Comparison of ENCODE assay signal across 10 cellular contexts in genomic region chr7:130292682-130293257, GRCh38. TPM values are rescaled to one million over a fixed set of nuclear protein-coding genes. Genes with fewer than 3 reads are reported as not detected.
DNase-seq lines count a peak whose midpoint lies in the region; TF ChIP-seq lines count a peak whose summit lies in the region.
"Had no signal": no experiment of that assay in that cellular context is flagged by ENCODE, and none has a peak within 500 bp of the region (broad histone marks: within the 10 kb centered on the region; RNA-seq: fewer than 3 reads in every experiment).

A gene with protein sequence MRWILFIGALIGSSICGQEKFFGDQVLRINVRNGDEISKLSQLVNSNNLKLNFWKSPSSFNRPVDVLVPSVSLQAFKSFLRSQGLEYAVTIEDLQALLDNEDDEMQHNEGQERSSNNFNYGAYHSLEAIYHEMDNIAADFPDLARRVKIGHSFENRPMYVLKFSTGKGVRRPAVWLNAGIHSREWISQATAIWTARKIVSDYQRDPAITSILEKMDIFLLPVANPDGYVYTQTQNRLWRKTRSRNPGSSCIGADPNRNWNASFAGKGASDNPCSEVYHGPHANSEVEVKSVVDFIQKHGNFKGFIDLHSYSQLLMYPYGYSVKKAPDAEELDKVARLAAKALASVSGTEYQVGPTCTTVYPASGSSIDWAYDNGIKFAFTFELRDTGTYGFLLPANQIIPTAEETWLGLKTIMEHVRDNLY (plus strand): TSS chr7:130293161. CDS start chr7:130293181, 20 bp downstream.

- H3F3A ChIP-seq in neural cell (ENCODE audit: insufficient read depth, low read length, poor library complexity, severe bottlenecking), result no peaks in the 10 kb centered on the region

- BruUV-seq in mammary epithelial cell (replicated peaks; lab: Mats Ljungman, UMichigan), result no TSS peak

- H3K27ac ChIP-seq in mammary epithelial cell (ENCODE audit: insufficient read depth, low read depth, low read length), result peak within 1 kb of the TSS; percentile 71
- peak within 1 kb of the TSS; percentile 57 for H3K27ac ChIP-seq in neural cell (ENCODE audit: low read length)

- H3K27me3 ChIP-seq in mammary epithelial cell (ENCODE audit: insufficient read depth, low read length) (no peaks in the 10 kb centered on the region), neural cell (ENCODE audit: insufficient read depth, low read depth, low read length) (no peaks in the 10 kb centered on the region)

- peak within 1 kb of the TSS in 1 of 3 experiments; percentile 30 for H3K4me3 ChIP-seq in mammary epithelial cell (replicated peaks in 1 of 3; ENCODE audit: insufficient read depth in 1 of 3, low read depth in 2 of 3, low read length in 3 of 3)
- no peak within 1 kb of the TSS for H3K4me3 ChIP-seq in neural cell (ENCODE audit: low read length)
- H3K4me3 ChIP-seq: HAP-1 had no signal

- DNase-seq in COLO829 (ENCODE audit: low spot score), result peak; percentile 71
- DNase-seq in LoVo (ENCODE audit: low spot score), result peak; percentile 73
- peak; percentile 98 for DNase-seq in mammary epithelial cell
- no peak for DNase-seq in SHP77 (lab: John Stamatoyannopoulos, UW)
- no peak for DNase-seq in foreskin melanocyte
- no peak for DNase-seq in NOMO-1 treated with dmso at 0.1 percent for 144 hours (lab: John Stamatoyannopoulos, UW; ENCODE audit: unreplicated experiment)
- DNase-seq in HEK293T (ENCODE audit: extremely low spot score), result no peak
- DNase-seq: activated naive CD8-positive, alpha-beta T cell treated with anti-CD3 and anti-CD28 coated beads, Interleukin-2, amount 50 U/mL, for 24 hours had no signal

- peaks cover 43% of the 10 kb centered on the region for H3K4me1 ChIP-seq in mammary epithelial cell (ENCODE audit: insufficient read depth, low read length)
- H3K4me1 ChIP-seq: HAP-1 had no signal

- H3K9me3 ChIP-seq in mammary epithelial cell (replicated peaks; ENCODE audit: insufficient read depth, low read length) (peaks cover 18% of the 10 kb centered on the region), neural cell (ENCODE audit: low read length) (no peaks in the 10 kb centered on the region)
- H3K9me3 ChIP-seq: HAP-1 had no signal

- H4K20me1 ChIP-seq in mammary epithelial cell (ENCODE audit: insufficient read depth, low read length) (no peaks in the 10 kb centered on the region), neural cell (ENCODE audit: insufficient read depth) (no peaks in the 10 kb centered on the region)

- peaks cover 10% of the 10 kb centered on the region for H3K79me2 ChIP-seq in mammary epithelial cell (ENCODE audit: insufficient read depth, low read length)
- no peaks in the 10 kb centered on the region for H3K79me2 ChIP-seq in neural cell (replicated peaks; ENCODE audit: insufficient read depth, low read length)

- intact Hi-C loops in mammary epithelial cell (cut with micrococcal nuclease), result loop anchor here (1.0 to 5.0 kb wide), 6 partner anchors 16 to 220 kb away; partner anchors contain the start of genes KLHDC10 and TMEM209

- no peak for TF ChIP-seq EP300 in neural cell (conservative IDR thresholded peaks at IDR 0.05; ENCODE audit: poor library complexity, severe bottlenecking)

- POLR2A ChIA-PET in HEK293T (lab: Yijun Ruan, JAX), result interaction anchor here (1.1 to 1.2 kb wide), 2 partner anchors 87 to 148 kb away, joined by 3 read pairs; partner anchors contain the start of genes CEP41 and TMEM209

- in situ Hi-C loops in mammary epithelial cell (cut with MboI; ENCODE audit: low sequenced_read_pairs in 2 of 2), result no loop called here

- no peaks in the 10 kb centered on the region for H3K36me3 ChIP-seq in mammary epithelial cell (ENCODE audit: insufficient read depth, low read length)
- H3K36me3 ChIP-seq in neural cell (ENCODE audit: insufficient read depth, low read length), result no peaks in the 10 kb centered on the region
- H3K36me3 ChIP-seq: HAP-1 had no signal

- TF ChIP-seq CTCF in mammary epithelial cell (conservative IDR thresholded peaks at IDR 0.05 in 1 of 2, IDR thresholded peaks at IDR 0.05 in 1 of 2; ENCODE audit: extremely low read depth in 1 of 2, insufficient read depth in 1 of 2, low read depth in 1 of 2, low read length in 2 of 2), result no peak
- no peak for TF ChIP-seq CTCF in neural cell (IDR thresholded peaks at IDR 0.05; ENCODE audit: poor library complexity, severe bottlenecking)

- H3K9ac ChIP-seq in mammary epithelial cell (ENCODE audit: insufficient read depth, low read length) (no peak within 1 kb of the TSS), neural cell (ENCODE audit: low read length) (no peak within 1 kb of the TSS)

- CTCF ChIA-PET in mammary epithelial cell (lab: Charles Lee; ENCODE audit: low non-redundant PET), result interaction anchor here (0.7 kb wide), 1 partner anchor 465 kb away, joined by 3 read pairs; no protein-coding TSS in a partner anchor
- CTCF ChIA-PET in HEK293T (lab: Yijun Ruan, JAX), result no interaction called here

- no peaks in the 10 kb centered on the region for H3K9me2 ChIP-seq in neural cell (ENCODE audit: insufficient read depth, low read length)

- H3K4me2 ChIP-seq in mammary epithelial cell (ENCODE audit: insufficient read depth, low read depth, low read length) (peak within 1 kb of the TSS; percentile 25), neural cell (ENCODE audit: low read length) (no peak within 1 kb of the TSS)

- dilution Hi-C loops in mammary epithelial cell (cut with HindIII; ENCODE audit: low sequenced_read_pairs), result no loop called here

- no CpG with 5 or more reads among the region's 1 CpG for WGBS in mammary epithelial cell (ENCODE audit: low coverage, missing lambda C conversion rate)

- no peak for TF ChIP-seq RAD21 in neural cell (conservative IDR thresholded peaks at IDR 0.05)

- H2AFZ ChIP-seq in mammary epithelial cell (ENCODE audit: low read depth, low read length) (no peak within 1 kb of the TSS), neural cell (ENCODE audit: low read depth, low read length) (no peak within 1 kb of the TSS)

TF ChIP-seq in neural cell, 6 proteins besides CTCF, POLR2A, EP300 and RAD21 (continues in another document):
- no peak for TF ChIP-seq POLR2AphosphoS5 (IDR thresholded peaks at IDR 0.05)
- no peak for TF ChIP-seq TAF1 (IDR thresholded peaks at IDR 0.05; ENCODE audit: low read depth)
- TF ChIP-seq, protein P1, sequence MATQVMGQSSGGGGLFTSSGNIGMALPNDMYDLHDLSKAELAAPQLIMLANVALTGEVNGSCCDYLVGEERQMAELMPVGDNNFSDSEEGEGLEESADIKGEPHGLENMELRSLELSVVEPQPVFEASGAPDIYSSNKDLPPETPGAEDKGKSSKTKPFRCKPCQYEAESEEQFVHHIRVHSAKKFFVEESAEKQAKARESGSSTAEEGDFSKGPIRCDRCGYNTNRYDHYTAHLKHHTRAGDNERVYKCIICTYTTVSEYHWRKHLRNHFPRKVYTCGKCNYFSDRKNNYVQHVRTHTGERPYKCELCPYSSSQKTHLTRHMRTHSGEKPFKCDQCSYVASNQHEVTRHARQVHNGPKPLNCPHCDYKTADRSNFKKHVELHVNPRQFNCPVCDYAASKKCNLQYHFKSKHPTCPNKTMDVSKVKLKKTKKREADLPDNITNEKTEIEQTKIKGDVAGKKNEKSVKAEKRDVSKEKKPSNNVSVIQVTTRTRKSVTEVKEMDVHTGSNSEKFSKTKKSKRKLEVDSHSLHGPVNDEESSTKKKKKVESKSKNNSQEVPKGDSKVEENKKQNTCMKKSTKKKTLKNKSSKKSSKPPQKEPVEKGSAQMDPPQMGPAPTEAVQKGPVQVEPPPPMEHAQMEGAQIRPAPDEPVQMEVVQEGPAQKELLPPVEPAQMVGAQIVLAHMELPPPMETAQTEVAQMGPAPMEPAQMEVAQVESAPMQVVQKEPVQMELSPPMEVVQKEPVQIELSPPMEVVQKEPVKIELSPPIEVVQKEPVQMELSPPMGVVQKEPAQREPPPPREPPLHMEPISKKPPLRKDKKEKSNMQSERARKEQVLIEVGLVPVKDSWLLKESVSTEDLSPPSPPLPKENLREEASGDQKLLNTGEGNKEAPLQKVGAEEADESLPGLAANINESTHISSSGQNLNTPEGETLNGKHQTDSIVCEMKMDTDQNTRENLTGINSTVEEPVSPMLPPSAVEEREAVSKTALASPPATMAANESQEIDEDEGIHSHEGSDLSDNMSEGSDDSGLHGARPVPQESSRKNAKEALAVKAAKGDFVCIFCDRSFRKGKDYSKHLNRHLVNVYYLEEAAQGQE (IDR thresholded peaks at IDR 0.05; ENCODE audit: borderline replicate concordance), result no peak
- no peak for TF ChIP-seq EZH2 (IDR thresholded peaks at IDR 0.05; ENCODE audit: borderline replicate concordance, insufficient read depth, low read length, poor library complexity, severe bottlenecking)

TF ChIP-seq in HEK293T, 16 proteins besides CTCF, POLR2A, EP300 and RAD21:
- TF ChIP-seq SP1 (IDR thresholded peaks at IDR 0.05), result no peak
- no peak for TF ChIP-seq L3MBTL2 (conservative IDR thresholded peaks at IDR 0.05)
- TF ChIP-seq SUZ12 (IDR thresholded peaks at IDR 0.05), result no peak
- no peak for TF ChIP-seq FOXA1 (IDR thresholded peaks at IDR 0.05)
- no peak for TF ChIP-seq NFRKB (IDR thresholded peaks at IDR 0.05)
- no peak for TF ChIP-seq PKNOX1 (IDR thresholded peaks at IDR 0.05)
- no peak for TF ChIP-seq LEF1 (IDR thresholded peaks at IDR 0.05; ENCODE audit: borderline replicate concordance)
- TF ChIP-seq BHLHE40 (IDR thresholded peaks at IDR 0.05; ENCODE audit: borderline replicate concordance), result no peak
- TF ChIP-seq TARDBP (IDR thresholded peaks at IDR 0.05), result no peak
- no peak for TF ChIP-seq CTBP1 (IDR thresholded peaks at IDR 0.05; ENCODE audit: borderline replicate concordance)
- TF ChIP-seq ARNT (IDR thresholded peaks at IDR 0.05), result no peak
- no peak for TF ChIP-seq HDGF (IDR thresholded peaks at IDR 0.05; ENCODE audit: borderline replicate concordance)

RNA-seq across cellular contexts. Expression of the gene that starts here (rescaled TPM):
- 100 to 1,000 TPM; 168 to 495 TPM for total RNA-seq in mammary epithelial cell
- polyA plus RNA-seq in mammary epithelial cell (90.0 TPM), neural cell (8.9 and 9.2 TPM in 2 replicates)
- polyA minus RNA-seq in mammary epithelial cell (92.4 TPM), neural cell (1.2 and 3.8 TPM in 2 replicates)

Comparison
In these comparisons a context has a peak if more than half of its experiments do, and no peak if none do; other contexts are left out.
1. DNase-seq: peak in COLO829 (single experiment), LoVo (single experiment) and mammary epithelial cell (single experiment); none in SHP77 (0 of 2), foreskin melanocyte (single experiment), NOMO-1 treated with dmso at 0.1 percent for 144 hours (single experiment) and HEK293T (single experiment).